Comparison of ENCODE assay signal across 17 cellular contexts in genomic region chr1:115837386-115837761, GRCh38. TPM values are rescaled to one million over a fixed set of nuclear protein-coding genes. Genes with fewer than 3 reads are reported as not detected.
DNase-seq lines count a peak whose midpoint lies in the region; FAIRE-seq and TF ChIP-seq lines count a peak whose summit lies in the region.
"Had no signal": no experiment of that assay in that cellular context is flagged by ENCODE, and none has a peak within 500 bp of the region (broad histone marks: within the 10 kb centered on the region; RNA-seq: fewer than 3 reads in every experiment).

No MANE protein-coding gene starts in this region.

- no peak for FAIRE-seq in GM12892 (lab: Jason Lieb, UNC)
- FAIRE-seq: GM12878 had no signal

- no peak for TF ChIP-seq POLR2A in GM12892 (IDR thresholded peaks at IDR 0.05; ENCODE audit: low read depth, low read length)

- H3K27ac ChIP-seq in temporal lobe (ENCODE audit: low read depth, low read length): peak overlapping the region; percentile 45

- DNase-seq in DMS53 (lab: John Stamatoyannopoulos, UW): peak; percentile 9
- no peak for DNase-seq in DMS53 treated with DMSO at 0.1 percent for 48 hours (lab: John Stamatoyannopoulos, UW; ENCODE audit: unreplicated experiment)
- peak; percentile 58 for DNase-seq in amniotic epithelial cell (ENCODE audit: low read depth)
- peak; percentile 14 for DNase-seq in medulla oblongata (ENCODE audit: extremely low spot score)
- no peak for DNase-seq in stimulated activated CD4-positive, alpha-beta T cell treated with anti-CD3 and anti-CD28 coated beads, Interleukin-2, amount 100 ng/mL, for 24 hours
- no peak for DNase-seq in GM12892 (ENCODE audit: insufficient read length)
- DNase-seq in NCI-H510A (lab: John Stamatoyannopoulos, UW): no peak
- DNase-seq: 8988T, activated B cell treated with CpG ODN at 0.5 μM for 24 hours, MG63, NCI-H2029, NCI-H748 treated with DMSO at 0.1 percent for 48 hours had no signal

RNA-seq across cellular contexts. Expression of gene NHLH2, which starts 3.6 kb away (rescaled TPM):
- total RNA-seq in temporal lobe: 0.74 TPM
- polyA plus RNA-seq in GM12892 (2012; ENCODE audit: missing spikeins): not detected
- total RNA-seq: activated B cell treated with CpG ODN at 0.5 μM for 24 hours; activated T-helper 2 cell treated with anti-CD3 and anti-CD28 coated beads, Interferon-gamma antibody, Interleukin-2, Interleukin-4, amounts not matched to agents 10 μg/mL and 5 μg/mL and 100 μg/mL, durations not matched to agents 14 hours and 24 hours and 36 hours; glomerular endothelial cell; GM12878; HT1080 had no signal

Comparison
In these comparisons a context has a peak if more than half of its experiments do, and no peak if none do; other contexts are left out.
1. DNase-seq: peak in DMS53 (single experiment), amniotic epithelial cell (single experiment) and medulla oblongata (single experiment); none in DMS53 treated with DMSO at 0.1 percent for 48 hours (single experiment), stimulated activated CD4-positive, alpha-beta T cell treated with anti-CD3 and anti-CD28 coated beads, Interleukin-2, amount 100 ng/mL, for 24 hours (0 of 2), GM12892 (single experiment) and NCI-H510A (single experiment).